8 cellular contexts compared by ENCODE assay signal in the genomic region with DNA sequence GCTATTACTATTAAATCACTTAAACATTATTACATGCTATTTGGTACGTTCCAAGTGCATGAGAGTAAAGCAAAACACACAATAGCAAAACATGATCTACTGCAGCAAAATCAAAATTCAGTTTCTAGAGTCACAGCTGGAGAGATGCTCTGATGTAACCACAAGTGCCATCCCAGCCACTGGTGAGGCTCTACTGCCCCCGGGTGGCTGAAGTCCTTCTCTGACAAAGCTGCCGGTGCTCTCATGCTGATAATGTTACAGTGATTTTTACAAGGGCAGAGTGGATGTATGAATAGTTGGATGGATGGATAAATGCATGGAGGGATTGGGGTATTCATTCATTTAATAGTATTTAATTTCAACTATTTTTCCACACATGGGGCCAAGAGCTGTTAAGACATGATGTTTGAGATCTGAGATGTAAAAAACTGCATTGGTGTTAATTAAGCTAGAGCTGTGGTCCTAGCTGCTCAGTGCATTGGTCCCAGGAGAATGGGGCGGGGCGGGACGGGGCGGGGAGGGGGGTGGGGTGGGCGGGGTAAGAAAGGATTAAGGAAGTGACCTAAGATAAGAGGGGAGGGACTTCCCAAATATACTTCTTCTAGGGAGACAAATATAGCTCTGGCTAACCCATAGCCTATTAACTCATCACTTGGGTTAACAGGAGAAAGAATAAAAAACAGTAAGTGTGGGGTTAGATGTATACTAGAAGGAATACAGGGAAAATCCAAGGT. TPM values are rescaled to one million over a fixed set of nuclear protein-coding genes. Genes with fewer than 3 reads are reported as not detected.
DNase-seq lines count a peak whose midpoint lies in the region; ATAC-seq and TF ChIP-seq lines count a peak whose summit lies in the region.

No MANE protein-coding gene starts in this region.

- no peaks in the 10 kb centered on the region for H3K36me3 Mint-ChIP-seq in CD8-positive, alpha-beta memory T cell
- no peaks in the 10 kb centered on the region for H3K36me3 Mint-ChIP-seq in activated CD8-positive, alpha-beta T cell treated with anti-CD3 and anti-CD28 coated beads, Interleukin-2, amount 10 ng/mL, durations not matched to agents 7 days and 5 days (ENCODE audit: low read depth)
- no peaks in the 10 kb centered on the region for H3K36me3 Mint-ChIP-seq in endodermal cell (ENCODE audit: low read depth)

- no peaks in the 10 kb centered on the region for H3K4me1 Mint-ChIP-seq in CD8-positive, alpha-beta memory T cell
- H3K4me1 Mint-ChIP-seq in activated CD8-positive, alpha-beta T cell treated with anti-CD3 and anti-CD28 coated beads, Interleukin-2, amount 10 ng/mL, durations not matched to agents 7 days and 5 days (ENCODE audit: low read depth): no peaks in the 10 kb centered on the region
- H3K4me1 Mint-ChIP-seq in endodermal cell: no peaks in the 10 kb centered on the region

- H3K9ac ChIP-seq in endodermal cell (ENCODE audit: extremely low read depth, low read length, poor library complexity, severe bottlenecking): no peak overlapping the region
- H3K9ac ChIP-seq in mesenchymal stem cell (ENCODE audit: low read length): peak overlapping the region; percentile 30

- no peak overlapping the region for H3K4me3 ChIP-seq in CD8-positive, alpha-beta memory T cell (ENCODE audit: low read length)
- H3K4me3 ChIP-seq in endodermal cell (ENCODE audit: low read length) (no peak overlapping the region), mesenchymal stem cell (ENCODE audit: insufficient read depth in 1 of 2, low read depth in 1 of 2, low read length in 2 of 2) (no peak overlapping the region)

- H3K27ac ChIP-seq in CD8-positive, alpha-beta memory T cell (ENCODE audit: low read depth, low read length): no peak overlapping the region
- no peak overlapping the region for H3K27ac ChIP-seq in endodermal cell (ENCODE audit: low read depth, low read length)
- no peak overlapping the region for H3K27ac ChIP-seq in mesenchymal stem cell (ENCODE audit: low read length, poor library complexity, severe bottlenecking)

- peak; percentile 96 for TF ChIP-seq CTCF in endodermal cell (conservative IDR thresholded peaks at IDR 0.05)

- no peak overlapping the region for H2BK120ac ChIP-seq in mesenchymal stem cell (ENCODE audit: low read depth, low read length)

- no peak overlapping the region for H3K4ac ChIP-seq in mesenchymal stem cell (ENCODE audit: low read depth in 1 of 2, low read length in 2 of 2)

- H2BK15ac ChIP-seq in mesenchymal stem cell (ENCODE audit: low read depth, poor library complexity, severe bottlenecking): no peak overlapping the region

- no peaks in the 10 kb centered on the region for H3K4me1 ChIP-seq in CD8-positive, alpha-beta memory T cell (ENCODE audit: insufficient read depth, low read length)
- H3K4me1 ChIP-seq in endodermal cell (ENCODE audit: control insufficient read depth, insufficient read depth, low read length) (no peaks in the 10 kb centered on the region), mesenchymal stem cell (ENCODE audit: control insufficient read depth, insufficient read depth, low read depth, low read length) (no peaks in the 10 kb centered on the region)

- POLR2A ChIA-PET in CD8-positive, alpha-beta memory T cell (lab: Charles Lee): no interaction called here
- POLR2A ChIA-PET in activated CD8-positive, alpha-beta T cell treated with anti-CD3 and anti-CD28 coated beads, Interleukin-2, amount 10 ng/mL, durations not matched to agents 7 days and 5 days (lab: Charles Lee): no interaction called here

- no peak overlapping the region for H3K4me2 ChIP-seq in mesenchymal stem cell (ENCODE audit: low read length, poor library complexity, severe bottlenecking)

- no peak overlapping the region for H3K4me3 Mint-ChIP-seq in CD8-positive, alpha-beta memory T cell
- H3K4me3 Mint-ChIP-seq in activated CD8-positive, alpha-beta T cell treated with anti-CD3 and anti-CD28 coated beads, Interleukin-2, amount 10 ng/mL, durations not matched to agents 7 days and 5 days: no peak overlapping the region
- H3K4me3 Mint-ChIP-seq in endodermal cell: no peak overlapping the region

- H3K27me3 Mint-ChIP-seq in CD8-positive, alpha-beta memory T cell: peaks cover 10 to 31% of the 10 kb centered on the region in 2 donors
- peaks cover 27% of the 10 kb centered on the region for H3K27me3 Mint-ChIP-seq in activated CD8-positive, alpha-beta T cell treated with anti-CD3 and anti-CD28 coated beads, Interleukin-2, amount 10 ng/mL, durations not matched to agents 7 days and 5 days (ENCODE audit: low read depth)
- H3K27me3 Mint-ChIP-seq in endodermal cell (ENCODE audit: insufficient read depth): peaks cover 3% of the 10 kb centered on the region

- H3K23ac ChIP-seq in mesenchymal stem cell (ENCODE audit: low read length in 2 of 2): no peak overlapping the region

- no peak overlapping the region for H3K14ac ChIP-seq in mesenchymal stem cell (ENCODE audit: low read length in 2 of 2)

- no peaks in the 10 kb centered on the region for H3K79me1 ChIP-seq in mesenchymal stem cell (replicated peaks; ENCODE audit: low read length, poor library complexity, severe bottlenecking)

- no peak overlapping the region for H2AFZ ChIP-seq in mesenchymal stem cell (ENCODE audit: low read depth, low read length)

- no peak overlapping the region for H2BK5ac ChIP-seq in mesenchymal stem cell (ENCODE audit: low read depth, low read length, poor library complexity, severe bottlenecking)

- no peak overlapping the region for H2BK12ac ChIP-seq in mesenchymal stem cell (ENCODE audit: low read length in 2 of 2)

- no peak overlapping the region for H3K18ac ChIP-seq in mesenchymal stem cell (ENCODE audit: low read depth in 1 of 2, low read length in 2 of 2)

- H3K9me3 Mint-ChIP-seq in CD8-positive, alpha-beta memory T cell: peaks cover 0 to 3% (median 0%) of the 10 kb centered on the region in 5 donors
- H3K9me3 Mint-ChIP-seq in activated CD8-positive, alpha-beta T cell treated with anti-CD3 and anti-CD28 coated beads, Interleukin-2, amount 10 ng/mL, durations not matched to agents 7 days and 5 days (ENCODE audit: insufficient read depth): no peaks in the 10 kb centered on the region
- H3K9me3 Mint-ChIP-seq in endodermal cell: peaks cover 11% of the 10 kb centered on the region

- DNase-seq in CD8-positive, alpha-beta memory T cell: peak; percentile 12 to 65 (median 25)
- DNase-seq in HS-27A (ENCODE audit: low read depth): peak; percentile 57
- DNase-seq in NCI-H82 (lab: John Stamatoyannopoulos, UW): peak; percentile 91
- DNase-seq in activated CD8-positive, alpha-beta T cell treated with anti-CD3 and anti-CD28 coated beads, Interleukin-2, amount 10 ng/mL, durations not matched to agents 7 days and 5 days: peak; percentile 70
- peak; percentile 95 for DNase-seq in endodermal cell
- peak; percentile 76 for DNase-seq in mesenchymal stem cell
- peak; percentile 77 for DNase-seq in stimulated activated CD8-positive, alpha-beta memory T cell treated with anti-CD3 and anti-CD28 coated beads, Interleukin-4, amount 100 ng/mL, for 48 hours

- no peak overlapping the region for H3K27ac Mint-ChIP-seq in CD8-positive, alpha-beta memory T cell
- H3K27ac Mint-ChIP-seq in activated CD8-positive, alpha-beta T cell treated with anti-CD3 and anti-CD28 coated beads, Interleukin-2, amount 10 ng/mL, durations not matched to agents 7 days and 5 days: no peak overlapping the region
- no peak overlapping the region for H3K27ac Mint-ChIP-seq in endodermal cell

- H3K27me3 ChIP-seq in CD8-positive, alpha-beta memory T cell (ENCODE audit: insufficient read depth, low read length, poor library complexity, severe bottlenecking): no peaks in the 10 kb centered on the region
- no peaks in the 10 kb centered on the region for H3K27me3 ChIP-seq in endodermal cell (ENCODE audit: control insufficient read depth, insufficient read depth, low read length, poor library complexity, severe bottlenecking)
- peaks cover 5 to 32% of the 10 kb centered on the region in 2 experiments for H3K27me3 ChIP-seq in mesenchymal stem cell (ENCODE audit: control insufficient read depth in 1 of 2, insufficient read depth in 1 of 2, low read length in 2 of 2)

- CTCF ChIA-PET in CD8-positive, alpha-beta memory T cell (lab: Charles Lee): interaction anchor here (0.9 to 1.2 kb wide), 3 partner anchors 35 to 198 kb away, joined by 3 to 4 read pairs (median 4); no protein-coding TSS in a partner anchor
- CTCF ChIA-PET in activated CD8-positive, alpha-beta T cell treated with anti-CD3 and anti-CD28 coated beads, Interleukin-2, amount 10 ng/mL, durations not matched to agents 7 days and 5 days (lab: Charles Lee): interaction anchor here (0.7 to 3.3 kb wide), 17 partner anchors 11 to 672 kb away, joined by 3 to 14 read pairs (median 3); no protein-coding TSS in a partner anchor

- ATAC-seq in activated CD8-positive, alpha-beta T cell treated with anti-CD3 and anti-CD28 coated beads, Interleukin-2, amount 10 ng/mL, durations not matched to agents 7 days and 5 days: peak; percentile 55
- no peak for ATAC-seq in HG03442 (IDR thresholded peaks at IDR 0.05; ENCODE audit: unreplicated experiment)

- H3K9me3 ChIP-seq in CD8-positive, alpha-beta memory T cell (ENCODE audit: low read length): no peaks in the 10 kb centered on the region
- H3K9me3 ChIP-seq in endodermal cell (ENCODE audit: control insufficient read depth, low read length) (no peaks in the 10 kb centered on the region), mesenchymal stem cell (ENCODE audit: control insufficient read depth, low read length) (no peaks in the 10 kb centered on the region)

- H3K36me3 ChIP-seq in CD8-positive, alpha-beta memory T cell (ENCODE audit: insufficient read depth, low read length): no peaks in the 10 kb centered on the region
- no peaks in the 10 kb centered on the region for H3K36me3 ChIP-seq in endodermal cell (ENCODE audit: control insufficient read depth, insufficient read depth, low read length)
- no peaks in the 10 kb centered on the region for H3K36me3 ChIP-seq in mesenchymal stem cell (ENCODE audit: control insufficient read depth in 1 of 2, insufficient read depth in 2 of 2, low read depth in 1 of 2, low read length in 2 of 2)

- H2AK5ac ChIP-seq in mesenchymal stem cell (ENCODE audit: low read length, severe bottlenecking): no peak overlapping the region

- WGBS in endodermal cell (ENCODE audit: insufficient coverage in 1 of 2, insufficient read length in 1 of 2), 2 experiments: 0% methylated on average over 3 of the region's 8 CpGs; no CpG with 5 or more reads in 1 of the 2 experiments
- WGBS in mesenchymal stem cell: 2% methylated on average over 3 of the region's 8 CpGs

- H4K91ac ChIP-seq in mesenchymal stem cell (ENCODE audit: low read length): no peak overlapping the region

- H4K8ac ChIP-seq in mesenchymal stem cell (ENCODE audit: low read length): no peak overlapping the region

RNA-seq across cellular contexts. Expression of a gene that starts 5.3 kb away (rescaled TPM):
- total RNA-seq in CD8-positive, alpha-beta memory T cell: 1 to 10 TPM in 1 of 2 experiments, under 1 TPM in 1; 0.86 to 1.0 TPM
- polyA plus RNA-seq in CD8-positive, alpha-beta memory T cell: 0.63 TPM
- not detected for total RNA-seq in activated CD8-positive, alpha-beta T cell treated with anti-CD3 and anti-CD28 coated beads, Interleukin-2, amount 10 ng/mL, durations not matched to agents 7 days and 5 days
- not detected for total RNA-seq in endodermal cell
- not detected for polyA plus RNA-seq in endodermal cell (2013, experiment 1 of 2)
- polyA plus RNA-seq in endodermal cell (2013, experiment 2 of 2): not detected
- polyA plus RNA-seq in mesenchymal stem cell (2013, experiment 1 of 2): not detected
- polyA plus RNA-seq in mesenchymal stem cell (2013, experiment 2 of 2): not detected

Comparison
In these comparisons a context has a peak if more than half of its experiments do, and no peak if none do; other contexts are left out.
1. DNase-seq: peak in every context shown above with its lines; median percentile 95 in endodermal cell; 91 in NCI-H82; 77 in stimulated activated CD8-positive, alpha-beta memory T cell treated with anti-CD3 and anti-CD28 coated beads, Interleukin-4, amount 100 ng/mL, for 48 hours; 76 in mesenchymal stem cell; 70 in activated CD8-positive, alpha-beta T cell treated with anti-CD3 and anti-CD28 coated beads, Interleukin-2, amount 10 ng/mL, durations not matched to agents 7 days and 5 days; 57 in HS-27A; 25 in CD8-positive, alpha-beta memory T cell.